Comparison of ENCODE assay signal across 1 cellular context in the genomic region with DNA sequence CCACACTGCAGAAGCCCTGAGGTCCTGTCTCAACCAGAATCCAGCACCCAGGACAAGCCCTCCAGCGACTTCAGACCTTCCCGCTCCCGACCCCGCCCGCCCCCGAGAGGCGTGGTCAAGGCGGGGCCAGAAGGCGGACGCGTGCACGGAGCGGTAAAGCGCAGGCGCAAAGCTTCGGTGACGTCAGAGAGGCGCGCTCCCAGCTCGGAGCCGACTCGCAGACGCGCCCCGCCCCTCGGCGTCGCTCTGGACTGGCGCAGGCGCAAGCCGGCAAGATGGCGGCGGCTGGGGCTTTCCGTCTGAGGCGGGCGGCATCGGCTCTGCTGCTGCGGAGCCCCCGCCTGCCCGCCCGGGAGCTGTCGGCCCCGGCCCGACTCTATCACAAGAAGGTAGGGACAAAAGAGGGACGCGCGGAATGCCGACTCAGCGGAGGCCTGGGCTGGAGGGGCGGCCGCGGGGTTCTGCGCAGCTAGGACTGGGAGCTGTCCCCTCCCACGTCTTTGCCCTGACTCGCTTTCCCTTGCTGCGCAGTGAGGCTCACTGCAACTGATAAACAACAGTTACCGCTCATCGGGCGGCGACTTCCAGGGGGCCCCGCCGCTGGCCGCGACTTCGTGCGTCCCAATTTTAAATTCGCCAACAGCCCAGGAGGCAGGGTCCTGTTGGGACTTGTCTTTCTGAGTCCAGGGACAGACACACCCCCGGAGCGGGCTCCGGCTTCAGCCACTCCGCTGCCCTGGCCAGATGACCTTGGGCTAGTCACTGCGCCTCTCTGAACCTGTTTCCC.
TF ChIP-seq lines count a peak whose summit lies in the region.

TSS of gene ISCU (plus strand) at position 249 of the 787 bp plus-strand sequence. CDS start at position 276, 27 bp downstream.

TF ChIP-seq in K562, 482 proteins besides CTCF, POLR2A, EP300 and RAD21 (continued from another document and continues in another):
- TF ChIP-seq, protein P1, sequence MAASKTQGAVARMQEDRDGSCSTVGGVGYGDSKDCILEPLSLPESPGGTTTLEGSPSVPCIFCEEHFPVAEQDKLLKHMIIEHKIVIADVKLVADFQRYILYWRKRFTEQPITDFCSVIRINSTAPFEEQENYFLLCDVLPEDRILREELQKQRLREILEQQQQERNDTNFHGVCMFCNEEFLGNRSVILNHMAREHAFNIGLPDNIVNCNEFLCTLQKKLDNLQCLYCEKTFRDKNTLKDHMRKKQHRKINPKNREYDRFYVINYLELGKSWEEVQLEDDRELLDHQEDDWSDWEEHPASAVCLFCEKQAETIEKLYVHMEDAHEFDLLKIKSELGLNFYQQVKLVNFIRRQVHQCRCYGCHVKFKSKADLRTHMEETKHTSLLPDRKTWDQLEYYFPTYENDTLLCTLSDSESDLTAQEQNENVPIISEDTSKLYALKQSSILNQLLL (CRISPR knock-in tag; IDR thresholded peaks at IDR 0.05; ENCODE audit: borderline replicate concordance) = no peak
- TF ChIP-seq ZNF263 (CRISPR knock-in tag; IDR thresholded peaks at IDR 0.05; ENCODE audit: borderline replicate concordance) (no peak), PHF8 (IDR thresholded peaks at IDR 0.05; ENCODE audit: borderline replicate concordance, low read length) (peak; percentile 94), ETV5 (CRISPR knock-in tag; IDR thresholded peaks at IDR 0.05; ENCODE audit: low read depth) (no peak; the same call in 1 of the 2 replicates), JUND (IDR thresholded peaks at IDR 0.05; ENCODE audit: borderline replicate concordance, low read depth, low read length) (peak; percentile 71), JUND (tag; IDR thresholded peaks at IDR 0.05; ENCODE audit: borderline replicate concordance, low read depth, low read length) (peak; percentile 45; the same call in 1 of the 3 replicates), CREM (IDR thresholded peaks at IDR 0.05; ENCODE audit: low read depth) (peak; percentile 99), SAP30 (IDR thresholded peaks at IDR 0.05; ENCODE audit: borderline replicate concordance, insufficient read depth, low read depth, low read length, poor library complexity, severe bottlenecking) (peak; percentile 55), TCF7 (IDR thresholded peaks at IDR 0.05; ENCODE audit: borderline replicate concordance) (no peak), ATF7 (IDR thresholded peaks at IDR 0.05) (peak; percentile 96), E2F4 (CRISPR knock-in tag; IDR thresholded peaks at IDR 0.05; ENCODE audit: low read depth) (peak; percentile 93), TFAP4 (CRISPR knock-in tag; IDR thresholded peaks at IDR 0.05; ENCODE audit: borderline replicate concordance) (peak; percentile 61; the same call in 1 of the 2 replicates), EGR1 (conservative IDR thresholded peaks at IDR 0.05) (peak; percentile 51; the same call in 1 of the 2 replicates), GABPB1 (CRISPR knock-in tag; IDR thresholded peaks at IDR 0.05) (peak; percentile 71), L3MBTL2 (IDR thresholded peaks at IDR 0.05) (0 out of 2 replicates have a peak, but pooled peaks have one; percentile 10), CHD1 (IDR thresholded peaks at IDR 0.05; ENCODE audit: low read length) (peak; percentile 73), ZNF609 (CRISPR knock-in tag; IDR thresholded peaks at IDR 0.05; ENCODE audit: borderline replicate concordance) (0 out of 2 replicates have a peak, but pooled peaks have one; percentile 70), PHF20 (IDR thresholded peaks at IDR 0.05; ENCODE audit: partially characterized antibody) (peak; percentile 49), ZNF24 (IDR thresholded peaks at IDR 0.05) (peak; percentile 74), THAP12 (CRISPR knock-in tag; IDR thresholded peaks at IDR 0.05) (peak; percentile 84), POLR2H (tag; IDR thresholded peaks at IDR 0.05; ENCODE audit: low read depth) (peak; percentile 64), PATZ1 (CRISPR knock-in tag; IDR thresholded peaks at IDR 0.05; ENCODE audit: borderline replicate concordance) (no peak), TAF1 (IDR thresholded peaks at IDR 0.05; ENCODE audit: control insufficient read depth, extremely low read depth, insufficient read depth, low read length, severe bottlenecking) (peak; percentile 77), RBBP5 (IDR thresholded peaks at IDR 0.05; ENCODE audit: borderline replicate concordance, insufficient read depth, low read length, poor library complexity, severe bottlenecking) (peak; percentile 93)
- TF ChIP-seq, protein P2, sequence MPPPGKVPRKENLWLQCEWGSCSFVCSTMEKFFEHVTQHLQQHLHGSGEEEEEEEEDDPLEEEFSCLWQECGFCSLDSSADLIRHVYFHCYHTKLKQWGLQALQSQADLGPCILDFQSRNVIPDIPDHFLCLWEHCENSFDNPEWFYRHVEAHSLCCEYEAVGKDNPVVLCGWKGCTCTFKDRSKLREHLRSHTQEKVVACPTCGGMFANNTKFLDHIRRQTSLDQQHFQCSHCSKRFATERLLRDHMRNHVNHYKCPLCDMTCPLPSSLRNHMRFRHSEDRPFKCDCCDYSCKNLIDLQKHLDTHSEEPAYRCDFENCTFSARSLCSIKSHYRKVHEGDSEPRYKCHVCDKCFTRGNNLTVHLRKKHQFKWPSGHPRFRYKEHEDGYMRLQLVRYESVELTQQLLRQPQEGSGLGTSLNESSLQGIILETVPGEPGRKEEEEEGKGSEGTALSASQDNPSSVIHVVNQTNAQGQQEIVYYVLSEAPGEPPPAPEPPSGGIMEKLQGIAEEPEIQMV (tag; conservative IDR thresholded peaks at IDR 0.05; ENCODE audit: low read depth) = no peak
- TF ChIP-seq, protein P3, sequence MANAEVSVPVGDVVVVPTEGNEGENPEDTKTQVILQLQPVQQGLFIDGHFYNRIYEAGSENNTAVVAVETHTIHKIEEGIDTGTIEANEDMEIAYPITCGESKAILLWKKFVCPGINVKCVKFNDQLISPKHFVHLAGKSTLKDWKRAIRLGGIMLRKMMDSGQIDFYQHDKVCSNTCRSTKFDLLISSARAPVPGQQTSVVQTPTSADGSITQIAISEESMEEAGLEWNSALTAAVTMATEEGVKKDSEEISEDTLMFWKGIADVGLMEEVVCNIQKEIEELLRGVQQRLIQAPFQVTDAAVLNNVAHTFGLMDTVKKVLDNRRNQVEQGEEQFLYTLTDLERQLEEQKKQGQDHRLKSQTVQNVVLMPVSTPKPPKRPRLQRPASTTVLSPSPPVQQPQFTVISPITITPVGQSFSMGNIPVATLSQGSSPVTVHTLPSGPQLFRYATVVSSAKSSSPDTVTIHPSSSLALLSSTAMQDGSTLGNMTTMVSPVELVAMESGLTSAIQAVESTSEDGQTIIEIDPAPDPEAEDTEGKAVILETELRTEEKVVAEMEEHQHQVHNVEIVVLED (CRISPR knock-in tag; IDR thresholded peaks at IDR 0.05) = peak; percentile 72
- TF ChIP-seq, protein P4, sequence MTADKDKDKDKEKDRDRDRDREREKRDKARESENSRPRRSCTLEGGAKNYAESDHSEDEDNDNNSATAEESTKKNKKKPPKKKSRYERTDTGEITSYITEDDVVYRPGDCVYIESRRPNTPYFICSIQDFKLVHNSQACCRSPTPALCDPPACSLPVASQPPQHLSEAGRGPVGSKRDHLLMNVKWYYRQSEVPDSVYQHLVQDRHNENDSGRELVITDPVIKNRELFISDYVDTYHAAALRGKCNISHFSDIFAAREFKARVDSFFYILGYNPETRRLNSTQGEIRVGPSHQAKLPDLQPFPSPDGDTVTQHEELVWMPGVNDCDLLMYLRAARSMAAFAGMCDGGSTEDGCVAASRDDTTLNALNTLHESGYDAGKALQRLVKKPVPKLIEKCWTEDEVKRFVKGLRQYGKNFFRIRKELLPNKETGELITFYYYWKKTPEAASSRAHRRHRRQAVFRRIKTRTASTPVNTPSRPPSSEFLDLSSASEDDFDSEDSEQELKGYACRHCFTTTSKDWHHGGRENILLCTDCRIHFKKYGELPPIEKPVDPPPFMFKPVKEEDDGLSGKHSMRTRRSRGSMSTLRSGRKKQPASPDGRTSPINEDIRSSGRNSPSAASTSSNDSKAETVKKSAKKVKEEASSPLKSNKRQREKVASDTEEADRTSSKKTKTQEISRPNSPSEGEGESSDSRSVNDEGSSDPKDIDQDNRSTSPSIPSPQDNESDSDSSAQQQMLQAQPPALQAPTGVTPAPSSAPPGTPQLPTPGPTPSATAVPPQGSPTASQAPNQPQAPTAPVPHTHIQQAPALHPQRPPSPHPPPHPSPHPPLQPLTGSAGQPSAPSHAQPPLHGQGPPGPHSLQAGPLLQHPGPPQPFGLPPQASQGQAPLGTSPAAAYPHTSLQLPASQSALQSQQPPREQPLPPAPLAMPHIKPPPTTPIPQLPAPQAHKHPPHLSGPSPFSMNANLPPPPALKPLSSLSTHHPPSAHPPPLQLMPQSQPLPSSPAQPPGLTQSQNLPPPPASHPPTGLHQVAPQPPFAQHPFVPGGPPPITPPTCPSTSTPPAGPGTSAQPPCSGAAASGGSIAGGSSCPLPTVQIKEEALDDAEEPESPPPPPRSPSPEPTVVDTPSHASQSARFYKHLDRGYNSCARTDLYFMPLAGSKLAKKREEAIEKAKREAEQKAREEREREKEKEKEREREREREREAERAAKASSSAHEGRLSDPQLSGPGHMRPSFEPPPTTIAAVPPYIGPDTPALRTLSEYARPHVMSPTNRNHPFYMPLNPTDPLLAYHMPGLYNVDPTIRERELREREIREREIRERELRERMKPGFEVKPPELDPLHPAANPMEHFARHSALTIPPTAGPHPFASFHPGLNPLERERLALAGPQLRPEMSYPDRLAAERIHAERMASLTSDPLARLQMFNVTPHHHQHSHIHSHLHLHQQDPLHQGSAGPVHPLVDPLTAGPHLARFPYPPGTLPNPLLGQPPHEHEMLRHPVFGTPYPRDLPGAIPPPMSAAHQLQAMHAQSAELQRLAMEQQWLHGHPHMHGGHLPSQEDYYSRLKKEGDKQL (CRISPR knock-in tag; IDR thresholded peaks at IDR 0.05; ENCODE audit: borderline replicate concordance) = no peak
